Comparison of ENCODE assay signal across 8 cellular contexts in the genomic region with DNA sequence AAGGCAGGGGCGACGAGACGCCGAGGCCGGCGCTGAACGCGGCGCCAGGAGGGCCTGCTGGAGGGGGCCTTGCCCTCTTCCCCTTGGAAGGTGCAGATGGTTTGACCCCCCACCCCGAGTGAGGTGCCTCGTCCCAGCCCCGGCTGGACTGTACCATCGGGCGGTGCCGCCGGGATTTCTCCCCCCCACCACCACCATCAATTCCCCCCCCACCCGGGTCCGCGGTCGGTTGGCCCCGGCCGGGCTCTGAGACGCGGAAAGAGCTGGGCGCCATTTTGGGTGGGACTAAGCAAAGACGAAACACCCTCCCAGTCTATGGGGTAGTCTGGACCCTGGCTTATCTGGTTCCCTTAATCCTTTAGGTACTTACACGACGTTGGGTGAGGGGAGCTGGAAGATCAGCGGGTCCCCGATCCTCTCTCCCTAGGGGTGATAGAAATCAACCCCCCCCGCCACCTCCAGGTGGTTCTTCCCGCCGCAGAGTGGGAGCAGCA. TPM values are rescaled to one million over a fixed set of nuclear protein-coding genes. Genes with fewer than 3 reads are reported as not detected.
DNase-seq lines count a peak whose midpoint lies in the region; ATAC-seq and TF ChIP-seq lines count a peak whose summit lies in the region.

Gene PRDM10, minus strand, starts transcription at position 484 of the 494 bp plus-strand sequence. CDS start 41,871 bp downstream, outside the sequence.

- H3K36me3 Mint-ChIP-seq in CD14-positive monocyte: peaks cover 0 to under 1% of the 10 kb centered on the region in 2 donors

- intact Hi-C loops in CD14-positive monocyte (cut with micrococcal nuclease): loop anchor here (1.0 to 5.0 kb wide), 6 partner anchors 40 to 130 kb away; partner anchors contain the start of gene APLP2 (in 1 of the 2)

- no peak for TF ChIP-seq CTCF in CD14-positive monocyte (IDR thresholded peaks at IDR 0.05)

- H3K36me3 ChIP-seq in endocrine pancreas (ENCODE audit: control insufficient read depth, insufficient read depth, low read length): no peaks in the 10 kb centered on the region

- no peaks in the 10 kb centered on the region for H3K27me3 Mint-ChIP-seq in CD14-positive monocyte (ENCODE audit: low read depth in 3 of 3)

- DNase-seq in CD14-positive monocyte (ENCODE audit: low spot score) (peak; percentile 96), NOMO-1 (lab: John Stamatoyannopoulos, UW; ENCODE audit: unreplicated experiment in 2 of 2) (peak; percentile 89 to 93), mesenteric fat pad (ENCODE audit: low spot score) (peak; percentile 96)
- peak; percentile 79 to 84 for DNase-seq in activated CD8-positive, alpha-beta memory T cell treated with anti-CD3 and anti-CD28 coated beads for 4 hours (ENCODE audit: low read depth in 2 of 2)
- DNase-seq in stimulated activated CD8-positive, alpha-beta memory T cell treated with anti-CD3 and anti-CD28 coated beads, Interleukin-15, amount 100 ng/mL, for 4 hours (ENCODE audit: low read depth in 2 of 2): peak; percentile 80 to 83

- H3K9me3 Mint-ChIP-seq in CD14-positive monocyte: peaks cover 0 to 1% (median 0%) of the 10 kb centered on the region in 7 donors

- H3K9ac ChIP-seq in endocrine pancreas (ENCODE audit: control insufficient read depth, insufficient read depth, low read length): peak within 1 kb of the TSS; percentile 97

- peaks cover 44% of the 10 kb centered on the region for H3K4me1 Mint-ChIP-seq in CD14-positive monocyte

- peak within 1 kb of the TSS; percentile 91 to 98 for H3K4me3 Mint-ChIP-seq in CD14-positive monocyte

- peak within 1 kb of the TSS; percentile 99 to 100 (median 100) for H3K27ac Mint-ChIP-seq in CD14-positive monocyte

- peaks cover 3% of the 10 kb centered on the region for H3K4me1 ChIP-seq in endocrine pancreas (ENCODE audit: control insufficient read depth, insufficient read depth, low read length)

- no peaks in the 10 kb centered on the region for H3K9me3 ChIP-seq in endocrine pancreas (ENCODE audit: control insufficient read depth, low read length)

- peak; percentile 55 for ATAC-seq in GM19395 (IDR thresholded peaks at IDR 0.05; ENCODE audit: unreplicated experiment)
- peak; percentile 35 for ATAC-seq in HG03521 (IDR thresholded peaks at IDR 0.05; ENCODE audit: unreplicated experiment)

- peak within 1 kb of the TSS; percentile 92 for H3K4me3 ChIP-seq in endocrine pancreas (ENCODE audit: control insufficient read depth, insufficient read depth, low read length)

- H3K27me3 ChIP-seq in endocrine pancreas (ENCODE audit: control insufficient read depth, insufficient read depth, low read length): no peaks in the 10 kb centered on the region

RNA-seq across cellular contexts. Expression of gene PRDM10, which starts in this region (rescaled TPM):
- 1 to 10 TPM in 1 of 2 donors, under 1 TPM in 1; 0.64 to 1.1 TPM for polyA plus RNA-seq in CD14-positive monocyte
- 7.0 TPM for total RNA-seq in mesenteric fat pad

Comparison
In these comparisons a context has a peak if more than half of its experiments do, and no peak if none do; other contexts are left out.
1. Peak in every context shown above with its lines: DNase-seq, ATAC-seq and H3K4me3 ChIP-seq.